In genomic region chr1:149390173-149390926, GRCh38 we compare ENCODE assay signal across 8 cellular contexts.
DNase-seq lines count a peak whose midpoint lies in the region; TF ChIP-seq lines count a peak whose summit lies in the region.
"Not testable (repeated sequence)": the region's sequence is repeated elsewhere in the genome, so short reads cannot be mapped to it uniquely, and the experiment has no call there.

No MANE protein-coding gene starts in this region.

- not testable (repeated sequence) for H3K27me3 Mint-ChIP-seq in Caco-2 (ENCODE audit: insufficient read depth, unreplicated experiment); immature natural killer cell (ENCODE audit: low read depth in 3 of 3); progenitor cell of endocrine pancreas

- H3K9me3 ChIP-seq in Caco-2: not testable (repeated sequence)

- peak overlapping the region; percentile 40 for H3K4me3 ChIP-seq in Caco-2 (ENCODE audit: low read depth, low read length)

- DNase-seq in Caco-2 (peak; percentile 81 to 92), KG1 (lab: John Stamatoyannopoulos, UW) (peak; percentile 3), SHP77 treated with DMSO at 0.1 percent for 48 hours (lab: John Stamatoyannopoulos, UW) (peak; percentile 56), activated T-cell treated with anti-CD3 and anti-CD28 coated beads for 1 hour (ENCODE audit: low read depth) (peak; percentile 45), dedifferentiated amniotic fluid mesenchymal stem cell (ENCODE audit: extremely low spot score) (peak; percentile 17), immature natural killer cell (peak; percentile 69 to 78 (median 74)), progenitor cell of endocrine pancreas (ENCODE audit: low spot score, unreplicated experiment) (peak; percentile 71)
- DNase-seq in stimulated activated naive CD4-positive, alpha-beta T cell (lab: John Stamatoyannopoulos, UW): peak; percentile 35 to 91 (median 76)

- TF ChIP-seq CTCF in Caco-2 (IDR thresholded peaks at IDR 0.05; ENCODE audit: insufficient read depth in 1 of 2, low read depth in 1 of 2, low read length in 1 of 2, severe bottlenecking in 1 of 2, unreplicated experiment in 1 of 2); progenitor cell of endocrine pancreas (IDR thresholded peaks at IDR 0.05; ENCODE audit: unreplicated experiment): not testable (repeated sequence)

- intact Hi-C loops in Caco-2 (cut with micrococcal nuclease; ENCODE audit: unreplicated experiment): not testable (repeated sequence)

- H3K9me3 Mint-ChIP-seq in Caco-2 (ENCODE audit: unreplicated experiment); immature natural killer cell; progenitor cell of endocrine pancreas (ENCODE audit: low read depth): not testable (repeated sequence)

- H3K36me3 ChIP-seq in Caco-2 (ENCODE audit: control insufficient read depth, insufficient read depth, low read length): not testable (repeated sequence)

- H3K27me3 ChIP-seq in Caco-2 (replicated peaks; ENCODE audit: control insufficient read depth, insufficient read depth, low read length): not testable (repeated sequence)

- not testable (repeated sequence) for H3K4me1 ChIP-seq in Caco-2

- BruUV-seq in Caco-2 (replicated peaks; lab: Mats Ljungman, UMichigan): not testable (repeated sequence)

- H3K4me3 Mint-ChIP-seq in Caco-2 (ENCODE audit: unreplicated experiment) (peak overlapping the region; percentile 66), immature natural killer cell (peak overlapping the region; percentile 83 to 86 (median 85)), progenitor cell of endocrine pancreas (ENCODE audit: low read depth) (peak overlapping the region; percentile 73)

- H3K36me3 Mint-ChIP-seq in Caco-2 (ENCODE audit: insufficient read depth, unreplicated experiment); immature natural killer cell; progenitor cell of endocrine pancreas (ENCODE audit: insufficient read depth): not testable (repeated sequence)

- not testable (repeated sequence) for H3K27ac Mint-ChIP-seq in Caco-2 (ENCODE audit: unreplicated experiment)
- H3K27ac Mint-ChIP-seq in immature natural killer cell: peak overlapping the region in 5 of 6 donors; percentile 55 to 89 (median 74)
- peak overlapping the region; percentile 59 for H3K27ac Mint-ChIP-seq in progenitor cell of endocrine pancreas

- H3K4me1 Mint-ChIP-seq in Caco-2 (ENCODE audit: low read depth, unreplicated experiment); progenitor cell of endocrine pancreas (ENCODE audit: low read depth): not testable (repeated sequence)
- peaks cover 8 to 18% of the 10 kb centered on the region in 2 donors for H3K4me1 Mint-ChIP-seq in immature natural killer cell

- POLR2A ChIA-PET in Caco-2 (lab: Charles Lee): not testable (repeated sequence)

- CTCF ChIA-PET in Caco-2 (lab: Charles Lee): not testable (repeated sequence)

Comparison
In these comparisons a context has a peak if more than half of its experiments do, and no peak if none do; other contexts are left out.
1. Peak in every context shown above with its lines: DNase-seq and H3K4me3 ChIP-seq.
2. DNase-seq: peak in every context shown above with its lines; median percentile 86 in Caco-2; 76 in stimulated activated naive CD4-positive, alpha-beta T cell; 74 in immature natural killer cell; 71 in progenitor cell of endocrine pancreas; 56 in SHP77 treated with DMSO at 0.1 percent for 48 hours; 45 in activated T-cell treated with anti-CD3 and anti-CD28 coated beads for 1 hour; 17 in dedifferentiated amniotic fluid mesenchymal stem cell; 3 in KG1.